8 cellular contexts compared by ENCODE assay signal in genomic region chr17:64975318-64976087, GRCh38. TPM values are rescaled to one million over a fixed set of nuclear protein-coding genes. Genes with fewer than 3 reads are reported as not detected.
DNase-seq lines count a peak whose midpoint lies in the region; ATAC-seq and TF ChIP-seq lines count a peak whose summit lies in the region.

No MANE protein-coding gene starts in this region.

- no peaks in the 10 kb centered on the region for H3K9me3 ChIP-seq in left ventricle myocardium inferior (replicated peaks)
- H3K9me3 ChIP-seq in psoas muscle, result no peaks in the 10 kb centered on the region

- H3K4me3 ChIP-seq in left ventricle myocardium inferior, result peak overlapping the region; percentile 94
- H3K4me3 ChIP-seq in psoas muscle, result peak overlapping the region; percentile 81
- peak overlapping the region; percentile 66 for H3K4me3 ChIP-seq in urinary bladder (ENCODE audit: low read depth, low read length)

- intact Hi-C loops in left ventricle myocardium inferior (cut with micrococcal nuclease), result loop anchor here (10.0 kb wide), 1 partner anchor 129 kb away; no protein-coding TSS in a partner anchor
- intact Hi-C loops in psoas muscle (cut with DNase I), result loop anchor here (5.0 kb wide), 3 partner anchors 77 to 127 kb away; partner anchors contain the start of gene GNA13 (in 1 of the 2)

- 0% methylated on average over 76 to 94 of the region's 94 CpGs for WGBS in psoas muscle, 3 donors
- under 1% methylated on average over 94 of the region's 94 CpGs for WGBS in urinary bladder

- peaks cover 22% of the 10 kb centered on the region for H3K36me3 ChIP-seq in left ventricle myocardium inferior
- peaks cover 0 to 27% of the 10 kb centered on the region in 2 donors for H3K36me3 ChIP-seq in psoas muscle (ENCODE audit: insufficient read depth in 1 of 2, low read depth in 1 of 2)
- H3K36me3 ChIP-seq in urinary bladder (ENCODE audit: insufficient read depth), result peaks cover 2% of the 10 kb centered on the region

- no peaks in the 10 kb centered on the region for H3K27me3 ChIP-seq in left ventricle myocardium inferior (ENCODE audit: low read depth)
- no peaks in the 10 kb centered on the region for H3K27me3 ChIP-seq in psoas muscle (ENCODE audit: insufficient read depth in 3 of 3, low read length in 2 of 3)

- DNase-seq in NCI-H1694 (lab: John Stamatoyannopoulos, UW) (peak; percentile 89), T-helper 1 cell (peak; percentile 94 to 99 (median 95)), amniotic stem cell (lab: John Stamatoyannopoulos, UW) (peak; percentile 87), left ventricle myocardium inferior (peak; percentile 95), psoas muscle (peak; percentile 96 to 98)

- H3K27ac ChIP-seq in left ventricle myocardium inferior (replicated peaks), result peak overlapping the region; percentile 99
- H3K27ac ChIP-seq in psoas muscle, result peak overlapping the region; percentile 99
- peak overlapping the region; percentile 99 for H3K27ac ChIP-seq in urinary bladder (ENCODE audit: low read depth)

- TF ChIP-seq CTCF in left ventricle myocardium inferior (IDR thresholded peaks at IDR 0.05; ENCODE audit: borderline replicate concordance) (no peak), psoas muscle (IDR thresholded peaks at IDR 0.05) (no peak)

- H3K4me1 ChIP-seq in left ventricle myocardium inferior (peaks cover 31% of the 10 kb centered on the region), psoas muscle (peaks cover 4% of the 10 kb centered on the region), urinary bladder (ENCODE audit: insufficient read depth) (no peaks in the 10 kb centered on the region)

- ATAC-seq in GM18502 (IDR thresholded peaks at IDR 0.05; ENCODE audit: poor library complexity, unreplicated experiment), result peak; percentile 85
- ATAC-seq in HG02938 (IDR thresholded peaks at IDR 0.05; ENCODE audit: unreplicated experiment), result peak; percentile 79
- peak; percentile 95 to 97 (median 96) for ATAC-seq in psoas muscle

RNA-seq across cellular contexts. Expression of gene LRRC37A3, which starts 56.2 kb away (rescaled TPM):
- total RNA-seq in left ventricle myocardium inferior (3.5 TPM), psoas muscle (1 to 10 TPM; 1.6 to 5.1 (median 3.8) TPM), urinary bladder (19.0 TPM)
- polyA plus RNA-seq in psoas muscle (1 to 10 TPM in 1 of 3 donors, under 1 TPM in 2; 0.38 to 1.4 (median 0.93) TPM), urinary bladder (1.7 TPM)

Comparison
In these comparisons a context has a peak if more than half of its experiments do, and no peak if none do; other contexts are left out.
1. Peak in every context shown above with its lines: DNase-seq, ATAC-seq, H3K4me3 ChIP-seq and H3K27ac ChIP-seq.